ENCODE assay signal across 9 cellular contexts in the genomic region with DNA sequence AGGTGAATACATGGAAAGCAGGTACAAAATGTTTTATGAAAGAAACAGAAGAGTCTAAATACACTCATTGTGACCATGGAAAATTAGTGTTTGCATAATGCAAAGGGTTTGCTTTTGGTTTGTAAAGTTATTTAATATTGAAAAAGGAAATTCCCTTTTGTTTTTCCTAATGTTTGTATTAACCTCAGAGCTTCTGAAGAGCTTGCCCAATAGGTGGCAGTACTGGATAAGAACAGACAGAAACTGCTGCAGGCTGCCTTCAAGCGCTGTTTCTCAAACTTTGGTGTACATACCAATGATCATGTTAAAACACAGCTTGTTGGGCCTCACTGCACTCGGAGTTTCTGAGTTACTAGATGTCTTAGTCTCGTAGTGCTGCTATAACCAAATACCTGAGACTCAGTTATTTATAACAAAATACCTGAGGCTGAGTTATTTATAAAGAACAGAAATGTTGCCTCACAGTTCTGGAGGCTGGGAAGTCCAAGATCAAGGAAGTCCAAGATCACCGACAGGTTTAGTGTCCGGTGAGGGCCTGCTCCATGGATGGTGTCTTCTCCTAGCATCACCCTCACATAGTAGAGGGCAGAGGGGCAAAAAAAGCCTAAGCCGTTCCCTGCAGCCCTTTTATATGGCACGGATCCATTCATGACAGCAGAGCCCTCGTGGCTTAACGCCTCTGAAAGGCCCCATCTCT. TPM values are rescaled to one million over a fixed set of nuclear protein-coding genes. Genes with fewer than 3 reads are reported as not detected.
DNase-seq lines count a peak whose midpoint lies in the region; ATAC-seq, FAIRE-seq and TF ChIP-seq lines count a peak whose summit lies in the region.
"Had no signal": no experiment of that assay in that cellular context is flagged by ENCODE, and none has a peak within 500 bp of the region (broad histone marks: within the 10 kb centered on the region; RNA-seq: fewer than 3 reads in every experiment).

No MANE protein-coding gene starts in this region.

- H3K79me2 ChIP-seq in H1 (ENCODE audit: control insufficient read depth in 1 of 2, insufficient read depth in 2 of 2, low read length in 2 of 2), result no peaks in the 10 kb centered on the region

- no peak overlapping the region for H3K27ac Mint-ChIP-seq in stimulated activated naive CD8-positive, alpha-beta T cell treated with anti-CD3 and anti-CD28 coated beads, Interleukin-15, amount 100 ng/mL, for 72 hours
- H3K27ac Mint-ChIP-seq in CD8-positive, alpha-beta memory T cell, result no peak overlapping the region
- H3K27ac Mint-ChIP-seq: stimulated activated naive B cell treated with anti-CD40 and anti-IgM and Interleukin-4, amounts not matched to agents 10 μg/mL and 1 μg/mL and 100 μg/mL, for 72 hours had no signal

- no peak overlapping the region for H3K23ac ChIP-seq in H1 (ENCODE audit: insufficient read length)

- H4K5ac ChIP-seq in H1 (ENCODE audit: insufficient read length, low read depth, low read length), result no peak overlapping the region

- H3K56ac ChIP-seq in H1 (replicated peaks; ENCODE audit: insufficient read length, low read depth, low read length), result no peak overlapping the region

- no peak overlapping the region for H4K91ac ChIP-seq in H1 (replicated peaks; ENCODE audit: insufficient read length, low read length)

- CTCF ChIA-PET in H1 (lab: Charles Lee; ENCODE audit: partially characterized antibody), result interaction anchor here (0.6 to 3.3 kb wide), 17 partner anchors 8 to 445 kb away, joined by 3 to 13 read pairs (median 3); no protein-coding TSS in a partner anchor
- CTCF ChIA-PET in CD8-positive, alpha-beta memory T cell (lab: Charles Lee), result no interaction called here

- H3K9ac ChIP-seq in H1 (replicated peaks in 1 of 4; ENCODE audit: extremely low read depth in 1 of 4, low read depth in 3 of 4, low read length in 3 of 4), result no peak overlapping the region

- peak in 2 of 3 experiments; percentile 55 to 58; a peak in 3 of 4 replicates for TF ChIP-seq CTCF in H1 (IDR thresholded peaks at IDR 0.05; ENCODE audit: control extremely low read depth in 1 of 3, insufficient read depth in 1 of 3, low read depth in 1 of 3, low read length in 3 of 3)

- no peaks in the 10 kb centered on the region for H3K79me1 ChIP-seq in H1 (ENCODE audit: low read depth, low read length)

- H2BK12ac ChIP-seq in H1 (ENCODE audit: low read depth, low read length), result no peak overlapping the region

- H3K36me3 ChIP-seq in H1 (ENCODE audit: control insufficient read depth in 2 of 4, insufficient read depth in 4 of 4, low read length in 3 of 4), result no peaks in the 10 kb centered on the region
- H3K36me3 ChIP-seq in CD8-positive, alpha-beta memory T cell (ENCODE audit: insufficient read depth, low read length), result no peaks in the 10 kb centered on the region

- no peak overlapping the region for H2BK20ac ChIP-seq in H1 (ENCODE audit: low read length)

- H3K4me2 ChIP-seq in H1 (ENCODE audit: insufficient read depth in 1 of 2, low read depth in 2 of 2, low read length in 2 of 2), result no peak overlapping the region

- H4K20me1 ChIP-seq in H1 (replicated peaks in 1 of 2; ENCODE audit: control insufficient read depth in 1 of 2, insufficient read depth in 2 of 2, low read length in 2 of 2), result no peaks in the 10 kb centered on the region

- H2BK15ac ChIP-seq in H1 (ENCODE audit: low read length), result no peak overlapping the region

- no peak overlapping the region for H3K4me3 Mint-ChIP-seq in stimulated activated naive CD8-positive, alpha-beta T cell treated with anti-CD3 and anti-CD28 coated beads, Interleukin-15, amount 100 ng/mL, for 72 hours
- H3K4me3 Mint-ChIP-seq in CD8-positive, alpha-beta memory T cell, result no peak overlapping the region
- H3K4me3 Mint-ChIP-seq: stimulated activated naive B cell treated with anti-CD40 and anti-IgM and Interleukin-4, amounts not matched to agents 10 μg/mL and 1 μg/mL and 100 μg/mL, for 72 hours had no signal

- H3K23me2 ChIP-seq in H1 (ENCODE audit: low read depth, low read length), result no peaks in the 10 kb centered on the region

- no peaks in the 10 kb centered on the region for H3K9me3 Mint-ChIP-seq in stimulated activated naive CD8-positive, alpha-beta T cell treated with anti-CD3 and anti-CD28 coated beads, Interleukin-15, amount 100 ng/mL, for 72 hours
- peaks cover 0 to 2% (median 0%) of the 10 kb centered on the region in 5 donors for H3K9me3 Mint-ChIP-seq in CD8-positive, alpha-beta memory T cell
- H3K9me3 Mint-ChIP-seq: stimulated activated naive B cell treated with anti-CD40 and anti-IgM and Interleukin-4, amounts not matched to agents 10 μg/mL and 1 μg/mL and 100 μg/mL, for 72 hours had no signal

- no peaks in the 10 kb centered on the region for H3K4me1 ChIP-seq in H1 (replicated peaks in 1 of 4; ENCODE audit: control insufficient read depth in 3 of 4, insufficient read depth in 4 of 4, low read length in 3 of 4)
- H3K4me1 ChIP-seq in CD8-positive, alpha-beta memory T cell (ENCODE audit: insufficient read depth, low read length), result no peaks in the 10 kb centered on the region

- no peaks in the 10 kb centered on the region for H3K9me3 ChIP-seq in H1 (ENCODE audit: insufficient read depth in 2 of 2, low read depth in 1 of 2, low read length in 1 of 2)
- H3K9me3 ChIP-seq in CD8-positive, alpha-beta memory T cell (ENCODE audit: low read length), result no peaks in the 10 kb centered on the region

- no peak for TF ChIP-seq EP300 in H1 (IDR thresholded peaks at IDR 0.05; ENCODE audit: borderline replicate concordance in 1 of 2, low read depth in 2 of 2, low read length in 2 of 2)

- no peaks in the 10 kb centered on the region for H3K27me3 ChIP-seq in H1 (replicated peaks in 1 of 4; ENCODE audit: control insufficient read depth in 3 of 4, extremely low read depth in 1 of 4, insufficient read depth in 3 of 4, low read length in 3 of 4)
- H3K27me3 ChIP-seq in CD8-positive, alpha-beta memory T cell (ENCODE audit: insufficient read depth, low read length, poor library complexity, severe bottlenecking), result no peaks in the 10 kb centered on the region

- peak; percentile 77 to 80 for TF ChIP-seq RAD21 in H1 (IDR thresholded peaks at IDR 0.05 in 1 of 2, conservative IDR thresholded peaks at IDR 0.05 in 1 of 2; ENCODE audit: low read depth in 2 of 2, low read length in 2 of 2)

- peaks cover 16% of the 10 kb centered on the region for H3K4me1 Mint-ChIP-seq in stimulated activated naive CD8-positive, alpha-beta T cell treated with anti-CD3 and anti-CD28 coated beads, Interleukin-15, amount 100 ng/mL, for 72 hours
- peaks cover 5 to 8% (median 7%) of the 10 kb centered on the region in 3 donors for H3K4me1 Mint-ChIP-seq in CD8-positive, alpha-beta memory T cell

- POLR2A ChIA-PET in H1 (lab: Charles Lee; ENCODE audit: partially characterized antibody), result no interaction called here
- POLR2A ChIA-PET in CD8-positive, alpha-beta memory T cell (lab: Charles Lee), result interaction anchor here (0.6 kb wide), 1 partner anchor 531 kb away, joined by 3 read pairs; no protein-coding TSS in a partner anchor

- H2AK5ac ChIP-seq in H1 (ENCODE audit: low read depth, low read length), result no peak overlapping the region

- ATAC-seq in stimulated activated naive CD8-positive, alpha-beta T cell treated with anti-CD3 and anti-CD28 coated beads, Interleukin-15, Interleukin-2, amounts not matched to agents 100 U/mL and 50 U/mL, for 24 hours, result no peak
- no peak for ATAC-seq in stimulated activated naive CD8-positive, alpha-beta T cell treated with anti-CD3 and anti-CD28 coated beads, Interleukin-15, amount 100 ng/mL, for 72 hours

- no peak for TF ChIP-seq POLR2A in H1 (IDR thresholded peaks at IDR 0.05; ENCODE audit: control extremely low read depth in 1 of 2, low read depth in 2 of 2, low read length in 2 of 2)

- DNase-seq in stimulated activated naive CD8-positive, alpha-beta T cell treated with anti-CD3 and anti-CD28 coated beads, Interleukin-15, Interleukin-2, amounts not matched to agents 100 U/mL and 50 U/mL, for 24 hours, result peak; percentile 6
- DNase-seq in stimulated activated naive CD8-positive, alpha-beta T cell treated with anti-CD3 and anti-CD28 coated beads, Interleukin-15, amount 100 ng/mL, for 72 hours, result no peak
- DNase-seq in KG1 (lab: John Stamatoyannopoulos, UW), result peak; percentile 1
- DNase-seq in RKO (ENCODE audit: low spot score), result peak; percentile 80
- DNase-seq in H1 (ENCODE audit: low read depth in 1 of 2, low spot score in 2 of 2), result no peak
- peak; percentile 55 for DNase-seq in myocyte (ENCODE audit: low read depth)
- no peak for DNase-seq in CD8-positive, alpha-beta memory T cell
- no peak for DNase-seq in posterior vena cava (ENCODE audit: low spot score)
- DNase-seq: stimulated activated naive B cell treated with anti-CD40 and anti-IgM and Interleukin-4, amounts not matched to agents 10 μg/mL and 1 μg/mL and 100 μg/mL, for 72 hours had no signal

- H4K8ac ChIP-seq in H1 (ENCODE audit: extremely low read depth, insufficient read depth, low read length), result no peak overlapping the region

- H3K27me3 Mint-ChIP-seq in stimulated activated naive CD8-positive, alpha-beta T cell treated with anti-CD3 and anti-CD28 coated beads, Interleukin-15, amount 100 ng/mL, for 72 hours, result no peaks in the 10 kb centered on the region
- H3K27me3 Mint-ChIP-seq in CD8-positive, alpha-beta memory T cell, result peaks cover 7 to 22% of the 10 kb centered on the region in 2 donors

- no peak overlapping the region for H2BK5ac ChIP-seq in H1 (ENCODE audit: low read depth, low read length)

- intact Hi-C loops in posterior vena cava (cut with DNase I), result loop anchor here in 1 of 2 donors (5.0 kb wide), 1 partner anchor 733 kb away; no protein-coding TSS in a partner anchor

- 84% methylated on average over 7 of the region's 9 CpGs; no CpG with 5 or more reads in 1 of the 2 experiments for WGBS in H1 (ENCODE audit: extremely low coverage in 1 of 2, insufficient coverage in 1 of 2, insufficient read length in 1 of 2, insufficient replicate concordance in 2 of 2, low coverage in 1 of 2, low lambda C conversion rate in 2 of 2, missing lambda C conversion rate in 1 of 2), 2 experiments

- H3K4me3 ChIP-seq in H1 (ENCODE audit: extremely low read depth in 1 of 4, insufficient read depth in 2 of 4, low read depth in 3 of 4, low read length in 4 of 4), result no peak overlapping the region
- H3K4me3 ChIP-seq in CD8-positive, alpha-beta memory T cell (ENCODE audit: low read length), result no peak overlapping the region

- H3K36me3 Mint-ChIP-seq in CD8-positive, alpha-beta memory T cell, result peaks cover 0 to 6% (median 0%) of the 10 kb centered on the region in 3 donors
- H3K36me3 Mint-ChIP-seq: stimulated activated naive B cell treated with anti-CD40 and anti-IgM and Interleukin-4, amounts not matched to agents 10 μg/mL and 1 μg/mL and 100 μg/mL, for 72 hours had no signal

- no peak overlapping the region for H3K27ac ChIP-seq in H1 (ENCODE audit: low read depth, low read length)
- no peak overlapping the region for H3K27ac ChIP-seq in CD8-positive, alpha-beta memory T cell (ENCODE audit: low read depth, low read length)

- H3K14ac ChIP-seq in H1 (ENCODE audit: insufficient read length), result no peak overlapping the region

- no peak overlapping the region for H3K18ac ChIP-seq in H1 (ENCODE audit: extremely low read depth, low read length)

- H3K4ac ChIP-seq in H1 (replicated peaks; ENCODE audit: insufficient read length, low read depth, low read length), result no peak overlapping the region

- FAIRE-seq in H1 (lab: Jason Lieb, UNC), result peak; percentile 50

- H2BK120ac ChIP-seq in H1 (replicated peaks; ENCODE audit: low read depth, low read length), result no peak overlapping the region

- no peak overlapping the region for H2AFZ ChIP-seq in H1 (ENCODE audit: low read length)

RNA-seq across cellular contexts. Expression of gene SUPT20HL2, which starts 54.2 kb away (rescaled TPM):
- total RNA-seq in H1 (2021; fragmentation: NEBNext Ultra II Directional; extraction: Animal tissue kit (Norgen Biotek cat#: 25700)), result not detected in 2 replicates
- not detected in 2 replicates for polyA plus RNA-seq in H1 (2011; rRNA removed)
- not detected for polyA plus RNA-seq in H1 (2011; cell fraction: cytosol; rRNA removed)
- not detected for polyA plus RNA-seq in H1 (2011; cell fraction: nucleus; rRNA removed)
- polyA plus RNA-seq in H1 (2012, experiment 1 of 2), result 0.19 to 0.25 TPM (median 0.24 TPM) in 4 replicates
- polyA plus RNA-seq in H1 (2012, experiment 2 of 2), result not detected
- not detected for polyA plus RNA-seq in H1 (2013, experiment 1 of 2)
- not detected for polyA plus RNA-seq in H1 (2013, experiment 2 of 2)
- polyA minus RNA-seq in H1 (2011; rRNA and poly(A)+ RNA removed), result not detected in 2 replicates
- not detected for polyA minus RNA-seq in H1 (2011; cell fraction: cytosol; rRNA and poly(A)+ RNA removed)
- not detected for polyA minus RNA-seq in H1 (2011; cell fraction: nucleus; rRNA and poly(A)+ RNA removed)
- not detected in 2 replicates for total RNA-seq in myocyte
- not detected for polyA plus RNA-seq in myocyte (2012)
- not detected for total RNA-seq in CD8-positive, alpha-beta memory T cell
- polyA plus RNA-seq in CD8-positive, alpha-beta memory T cell, result not detected
- 1 to 10 TPM in 1 of 2 donors, under 1 TPM in 1; 0.76 to 1.9 TPM for total RNA-seq in posterior vena cava

Comparison
In these comparisons a context has a peak if more than half of its experiments do, and no peak if none do; other contexts are left out.
1. DNase-seq: peak in stimulated activated naive CD8-positive, alpha-beta T cell treated with anti-CD3 and anti-CD28 coated beads, Interleukin-15, Interleukin-2, amounts not matched to agents 100 U/mL and 50 U/mL, for 24 hours (single experiment), KG1 (single experiment), RKO (single experiment) and myocyte (single experiment); none in stimulated activated naive CD8-positive, alpha-beta T cell treated with anti-CD3 and anti-CD28 coated beads, Interleukin-15, amount 100 ng/mL, for 72 hours (0 of 2), H1 (0 of 2), CD8-positive, alpha-beta memory T cell (0 of 5) and posterior vena cava (single experiment).